8 cellular contexts compared by ENCODE assay signal in the genomic region with DNA sequence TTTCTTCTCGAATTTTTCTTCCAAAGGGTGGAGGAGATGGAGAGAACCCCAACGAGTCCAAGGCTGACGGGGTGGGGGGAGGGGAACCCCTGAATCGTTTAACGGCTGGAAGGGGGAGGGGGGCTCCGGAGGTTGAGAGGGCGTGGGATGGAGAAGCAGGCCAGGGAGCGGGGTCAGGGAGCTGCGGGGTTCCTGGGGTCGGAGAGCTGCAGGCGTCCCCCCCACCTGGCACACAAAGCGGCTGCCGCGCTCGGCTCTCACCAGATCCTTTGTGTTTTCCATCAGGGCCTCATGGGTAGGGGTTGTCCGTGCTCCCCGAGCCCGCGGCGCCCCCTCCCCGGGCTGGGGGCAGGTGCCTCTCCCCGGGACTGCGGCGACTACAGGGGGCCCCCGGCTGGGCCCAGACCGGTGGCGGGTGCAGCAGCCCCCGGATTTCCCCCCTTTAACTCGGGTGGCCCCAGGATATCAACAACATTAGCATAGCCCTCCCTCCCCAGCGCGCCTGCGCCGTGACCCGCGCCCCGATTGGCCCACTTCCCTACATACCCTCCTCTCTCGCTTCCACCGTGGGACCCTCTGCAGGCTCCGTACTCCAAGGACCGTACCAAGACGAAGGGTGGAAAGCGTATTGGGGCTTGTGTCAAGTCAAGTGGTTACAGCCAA. TPM values are rescaled to one million over a fixed set of nuclear protein-coding genes. Genes with fewer than 3 reads are reported as not detected.
A peak's percentile ranks its signal among the peaks of the same experiment; 100 is the strongest.
DNase-seq lines count a peak whose midpoint lies in the region; ATAC-seq lines count a peak whose summit lies in the region.

Gene MBTD1 (minus strand): TSS at position 476 of the 663 bp plus-strand sequence. CDS start 34,888 bp downstream, outside the sequence.

- DNase-seq in NCI-H2029 treated with DMSO at 0.1 percent for 48 hours (lab: John Stamatoyannopoulos, UW) (peak; percentile 85), T-helper 9 cell (peak; percentile 90), astrocyte of the hippocampus (ENCODE audit: low read depth, low spot score) (peak; percentile 98), hippocampal formation (lab: John Stamatoyannopoulos, UW) (peak; percentile 96 to 99), renal cortical epithelial cell (ENCODE audit: low read depth) (peak; percentile 93), aorta (peak; percentile 97 to 98)

- H3K4me3 ChIP-seq in aorta (ENCODE audit: low read length in 2 of 2): peak within 1 kb of the TSS; percentile 80 to 94

- H3K4me1 ChIP-seq in aorta (ENCODE audit: control insufficient read depth in 1 of 2, insufficient read depth in 2 of 2, low read length in 2 of 2): no peaks in the 10 kb centered on the region

- H3K27ac ChIP-seq in aorta (ENCODE audit: low read depth in 1 of 2, low read length in 2 of 2): peak within 1 kb of the TSS; percentile 80 to 85

- H3K9me3 ChIP-seq in aorta (ENCODE audit: control insufficient read depth, low read length): no peaks in the 10 kb centered on the region

- H3K27me3 ChIP-seq in aorta (ENCODE audit: control insufficient read depth in 1 of 2, insufficient read depth in 2 of 2, low read length in 1 of 2): no peaks in the 10 kb centered on the region

- intact Hi-C loops in aorta (cut with DNase I): no loop called here

- H3K36me3 ChIP-seq in aorta (ENCODE audit: control insufficient read depth in 1 of 2, insufficient read depth in 2 of 2, low read length in 1 of 2): no peaks in the 10 kb centered on the region

- ATAC-seq in GM18499 (IDR thresholded peaks at IDR 0.05; ENCODE audit: insufficient read depth, unreplicated experiment) (peak; percentile 60), HG02970 (IDR thresholded peaks at IDR 0.05; ENCODE audit: low FRiP score, unreplicated experiment) (peak; percentile 77), aorta (ENCODE audit: low FRiP score) (peak; percentile 96)

- WGBS in aorta, 2 donors: 0 to 2% methylated on average over 30 to 42 of the region's 42 CpGs

RNA-seq across cellular contexts. Expression of gene MBTD1, which starts in this region (rescaled TPM):
- total RNA-seq in renal cortical epithelial cell (8.2 and 25.5 TPM in 2 replicates), aorta (10 to 100 TPM; 11.5 to 21.4 TPM)
- polyA plus RNA-seq in aorta: 1 to 10 TPM; 5.3 to 8.4 TPM

Comparison
In these comparisons a context has a peak if more than half of its experiments do, and no peak if none do; other contexts are left out.
1. Peak in every context shown above with its lines: DNase-seq, ATAC-seq, H3K4me3 ChIP-seq and H3K27ac ChIP-seq.